8 cellular contexts compared by ENCODE assay signal in genomic region chr3:51538459-51539290, GRCh38. TPM values are rescaled to one million over a fixed set of nuclear protein-coding genes. Genes with fewer than 3 reads are reported as not detected.
A peak's percentile ranks its signal among the peaks of the same experiment; 100 is the strongest.
DNase-seq lines count a peak whose midpoint lies in the region; ATAC-seq and TF ChIP-seq lines count a peak whose summit lies in the region.

RAD54L2 (plus strand) TSS chr3:51538719; CDS start chr3:51590421, 51,702 bp downstream.

- peak; percentile 65 for TF ChIP-seq POLR2A in IMR-90 (IDR thresholded peaks at IDR 0.05; ENCODE audit: low read depth, low read length)

- peak; percentile 79 for ATAC-seq in GM21423 (IDR thresholded peaks at IDR 0.05; ENCODE audit: unreplicated experiment)
- ATAC-seq in IMR-90 (ENCODE audit: low read depth): peak; percentile 90

- H3K56ac ChIP-seq in IMR-90 (ENCODE audit: extremely low read depth, insufficient read depth, low read length): peak within 1 kb of the TSS; percentile 64; the same call in 1 of the 2 replicates

- peak within 1 kb of the TSS; percentile 81 for H3K23ac ChIP-seq in IMR-90 (ENCODE audit: low read depth, low read length)

- H3K18ac ChIP-seq in IMR-90 (ENCODE audit: low read depth, low read length): peak within 1 kb of the TSS; percentile 22; the same call in 1 of the 2 replicates

- peak; percentile 44 for TF ChIP-seq CTCF in IMR-90 (conservative IDR thresholded peaks at IDR 0.05; ENCODE audit: low read depth, low read length)
- TF ChIP-seq CTCF in fibroblast of the aortic adventitia (IDR thresholded peaks at IDR 0.05; ENCODE audit: insufficient read depth, low read length): no peak
- TF ChIP-seq CTCF in nephron progenitor cell (IDR thresholded peaks at IDR 0.05): no peak

- H3K36me3 ChIP-seq in IMR-90 (ENCODE audit: control insufficient read depth, insufficient read depth, low read length): 0 out of 2 replicates have a peak, but pooled peaks cover 4% of the 10 kb centered on the region

- peak within 1 kb of the TSS; percentile 26; the same call in 1 of the 3 replicates for H2BK15ac ChIP-seq in IMR-90 (ENCODE audit: low read depth, low read length)

- in situ Hi-C loops in IMR-90 (cut with MboI; ENCODE audit: low sequenced_read_pairs): no loop called here

- no peaks in the 10 kb centered on the region for H3K27me3 ChIP-seq in IMR-90 (ENCODE audit: control insufficient read depth, insufficient read depth, low read length)

- peaks cover 9 to 31% of the 10 kb centered on the region in 2 experiments for H3K79me1 ChIP-seq in IMR-90 (ENCODE audit: low read depth in 1 of 2, low read length in 2 of 2)

- peak within 1 kb of the TSS; percentile 92 for H3K4me2 ChIP-seq in IMR-90 (ENCODE audit: low read depth, low read length)

- H3K4me3 ChIP-seq in IMR-90 (ENCODE audit: insufficient read depth, low read depth, low read length): peak within 1 kb of the TSS; percentile 63
- peak within 1 kb of the TSS; percentile 84 for H3K4me3 ChIP-seq in fibroblast of the aortic adventitia (ENCODE audit: low read depth, low read length)

- peak within 1 kb of the TSS; percentile 97 for H3K27ac Mint-ChIP-seq in nephron progenitor cell
- peak within 1 kb of the TSS; percentile 97 for H3K27ac Mint-ChIP-seq in stimulated activated naive CD8-positive, alpha-beta T cell treated with anti-CD3 and anti-CD28 coated beads, Interleukin-15, Interleukin-2, amounts not matched to agents 100 ng/mL and 50 ng/mL, for 24 hours

- CTCF ChIA-PET in IMR-90 (lab: Yijun Ruan, JAX): interaction anchor here (0.9 kb wide), 1 partner anchor 13 kb away, joined by 3 read pairs; no protein-coding TSS in a partner anchor

- H3K36me3 Mint-ChIP-seq in nephron progenitor cell (ENCODE audit: low read depth): peaks cover 26% of the 10 kb centered on the region
- peaks cover 14% of the 10 kb centered on the region for H3K36me3 Mint-ChIP-seq in stimulated activated naive CD8-positive, alpha-beta T cell treated with anti-CD3 and anti-CD28 coated beads, Interleukin-15, Interleukin-2, amounts not matched to agents 100 ng/mL and 50 ng/mL, for 24 hours (ENCODE audit: low read depth)

- BruUV-seq in IMR-90 (replicated peaks; lab: Mats Ljungman, UMichigan): no TSS peak

- dilution Hi-C loops in IMR-90 (cut with HindIII; ENCODE audit: low sequenced_read_pairs, unreplicated experiment): no loop called here

- H2AFZ ChIP-seq in IMR-90 (replicated peaks; ENCODE audit: low read length, poor library complexity): peak within 1 kb of the TSS; percentile 98

- intact Hi-C loops in IMR-90 (cut with micrococcal nuclease): loop anchor here (1.0 to 5.0 kb wide), 4 partner anchors 9 to 133 kb away; partner anchors contain the start of gene TEX264

- DNase-seq in DMS53 treated with DMSO at 0.1 percent for 48 hours (lab: John Stamatoyannopoulos, UW; ENCODE audit: unreplicated experiment) (peak; percentile 10), IMR-90 (peak; percentile 79), RPMI8226 (peak; percentile 67), fibroblast of the aortic adventitia (ENCODE audit: low read depth) (peak; percentile 83), nephron progenitor cell (peak; percentile 85)
- DNase-seq in activated effector memory CD4-positive, alpha-beta T cell treated with Interleukin-2 at 50 U/mL for 16 hours: peak; percentile 75

- peak within 1 kb of the TSS; percentile 77 for H2AK9ac ChIP-seq in IMR-90 (replicated peaks; ENCODE audit: low read depth, low read length, poor library complexity)

- H4K20me1 ChIP-seq in IMR-90 (ENCODE audit: insufficient read depth, low read length): peaks cover 18% of the 10 kb centered on the region

- H2AK5ac ChIP-seq in IMR-90 (ENCODE audit: low read depth, low read length): peak within 1 kb of the TSS; percentile 55; the same call in 1 of the 2 replicates

- WGBS in IMR-90 (ENCODE audit: extremely low coverage in 2 of 2, insufficient read length in 1 of 2), 2 experiments: 1% methylated on average over 44 of the region's 91 CpGs; no CpG with 5 or more reads in 1 of the 2 experiments

- TF ChIP-seq RAD21 in IMR-90 (IDR thresholded peaks at IDR 0.05; ENCODE audit: low read length): peak; percentile 6; the same call in 1 of the 2 replicates

- peak within 1 kb of the TSS; percentile 83 to 94 for H4K8ac ChIP-seq in IMR-90 (ENCODE audit: low read depth in 2 of 2, low read length in 2 of 2)

- H4K5ac ChIP-seq in IMR-90 (ENCODE audit: low read depth, low read length): peak within 1 kb of the TSS; percentile 38

- H3K27me3 Mint-ChIP-seq in nephron progenitor cell (ENCODE audit: low read depth, poor library complexity): peaks cover 20% of the 10 kb centered on the region
- H3K27me3 Mint-ChIP-seq in stimulated activated naive CD8-positive, alpha-beta T cell treated with anti-CD3 and anti-CD28 coated beads, Interleukin-15, Interleukin-2, amounts not matched to agents 100 ng/mL and 50 ng/mL, for 24 hours: no peaks in the 10 kb centered on the region

- peak within 1 kb of the TSS; percentile 66 for H2BK120ac ChIP-seq in IMR-90 (ENCODE audit: low read depth, low read length)

- no peak within 1 kb of the TSS; the same call in 1 of the 2 replicates for H2BK20ac ChIP-seq in IMR-90 (ENCODE audit: low read depth, low read length)

- H3K9me3 Mint-ChIP-seq in nephron progenitor cell: no peaks in the 10 kb centered on the region
- no peaks in the 10 kb centered on the region for H3K9me3 Mint-ChIP-seq in stimulated activated naive CD8-positive, alpha-beta T cell treated with anti-CD3 and anti-CD28 coated beads, Interleukin-15, Interleukin-2, amounts not matched to agents 100 ng/mL and 50 ng/mL, for 24 hours

- H3K27ac ChIP-seq in IMR-90 (ENCODE audit: insufficient read depth, low read length): peak within 1 kb of the TSS; percentile 74

- peaks cover 23% of the 10 kb centered on the region for H3K4me1 Mint-ChIP-seq in nephron progenitor cell
- peaks cover 37% of the 10 kb centered on the region for H3K4me1 Mint-ChIP-seq in stimulated activated naive CD8-positive, alpha-beta T cell treated with anti-CD3 and anti-CD28 coated beads, Interleukin-15, Interleukin-2, amounts not matched to agents 100 ng/mL and 50 ng/mL, for 24 hours (ENCODE audit: low read depth)

- peak within 1 kb of the TSS; percentile 75 for H3K9ac ChIP-seq in IMR-90 (ENCODE audit: low read depth, low read length)

- peak within 1 kb of the TSS; percentile 77 for H2BK5ac ChIP-seq in IMR-90 (ENCODE audit: low read depth, low read length, poor library complexity, severe bottlenecking)

- peak within 1 kb of the TSS; percentile 65 for H4K91ac ChIP-seq in IMR-90 (ENCODE audit: insufficient read depth, low read depth, low read length)

- POLR2A ChIA-PET in IMR-90 (lab: Charles Lee; ENCODE audit: unreplicated experiment): no interaction called here

- H3K14ac ChIP-seq in IMR-90 (replicated peaks; ENCODE audit: low read depth, low read length): peak within 1 kb of the TSS; percentile 58

- peaks cover 6% of the 10 kb centered on the region; the same call in 1 of the 2 replicates for H3K4me1 ChIP-seq in IMR-90 (ENCODE audit: control insufficient read depth, insufficient read depth, low read length)

- peak within 1 kb of the TSS; percentile 93 for H3K4me3 Mint-ChIP-seq in nephron progenitor cell
- H3K4me3 Mint-ChIP-seq in stimulated activated naive CD8-positive, alpha-beta T cell treated with anti-CD3 and anti-CD28 coated beads, Interleukin-15, Interleukin-2, amounts not matched to agents 100 ng/mL and 50 ng/mL, for 24 hours: peak within 1 kb of the TSS; percentile 92

- H3K9me3 ChIP-seq in IMR-90 (ENCODE audit: control insufficient read depth, insufficient read depth, low read length): no peaks in the 10 kb centered on the region

- peak within 1 kb of the TSS; percentile 76 for H3K4ac ChIP-seq in IMR-90 (ENCODE audit: low read depth, low read length)

- peaks cover 5% of the 10 kb centered on the region for H3K9me1 ChIP-seq in IMR-90 (ENCODE audit: insufficient read depth, low read length)

TF ChIP-seq in IMR-90, 13 proteins besides CTCF, POLR2A, EP300 and RAD21:
- no peak for TF ChIP-seq MAFK (IDR thresholded peaks at IDR 0.05; ENCODE audit: low read depth, low read length)
- no peak for TF ChIP-seq RCOR1 (IDR thresholded peaks at IDR 0.05; ENCODE audit: insufficient replicate concordance, low read length)
- peak; percentile 80; the same call in 1 of the 2 replicates for TF ChIP-seq MAZ (IDR thresholded peaks at IDR 0.05; ENCODE audit: borderline replicate concordance, low read depth, low read length)
- peak; percentile 31; the same call in 1 of the 2 replicates for TF ChIP-seq BHLHE40 (IDR thresholded peaks at IDR 0.05; ENCODE audit: low read depth, low read length)
- no peak for TF ChIP-seq SMC3 (IDR thresholded peaks at IDR 0.05; ENCODE audit: low read depth, low read length)
- peak; percentile 68; the same call in 1 of the 2 replicates for TF ChIP-seq MXI1 (IDR thresholded peaks at IDR 0.05; ENCODE audit: borderline replicate concordance, low read depth, low read length)
TF ChIP-seq in IMR-90: peak in this region for 3.

RNA-seq across cellular contexts. Expression of gene RAD54L2, which starts in this region (rescaled TPM):
- 22.2 and 24.2 TPM in 2 replicates for total RNA-seq in IMR-90 (2012; rRNA removed)
- polyA plus RNA-seq in IMR-90 (2012; rRNA removed): 6.8 and 6.9 TPM in 2 replicates
- 1.9 and 2.4 TPM in 2 replicates for polyA plus RNA-seq in IMR-90 (2012; cell fraction: cytosol; rRNA removed)
- 12.7 and 19.6 TPM in 2 replicates for polyA plus RNA-seq in IMR-90 (2012; cell fraction: nucleus; rRNA removed; ENCODE audit: low replicate concordance)
- total RNA-seq in fibroblast of the aortic adventitia (ENCODE audit: low replicate concordance): 19.2 and 20.2 TPM in 2 replicates

Comparison
In these comparisons a context has a peak if more than half of its experiments do, and no peak if none do; other contexts are left out.
1. Peak in every context shown above with its lines: DNase-seq, ATAC-seq, H3K4me3 ChIP-seq and H3K27ac ChIP-seq.
2. DNase-seq: peak in every context shown above with its lines; median percentile 85 in nephron progenitor cell; 83 in fibroblast of the aortic adventitia; 79 in IMR-90; 75 in activated effector memory CD4-positive, alpha-beta T cell treated with Interleukin-2 at 50 U/mL for 16 hours; 67 in RPMI8226; 10 in DMS53 treated with DMSO at 0.1 percent for 48 hours.